ENCODE assay signal across 8 cellular contexts in the genomic region with DNA sequence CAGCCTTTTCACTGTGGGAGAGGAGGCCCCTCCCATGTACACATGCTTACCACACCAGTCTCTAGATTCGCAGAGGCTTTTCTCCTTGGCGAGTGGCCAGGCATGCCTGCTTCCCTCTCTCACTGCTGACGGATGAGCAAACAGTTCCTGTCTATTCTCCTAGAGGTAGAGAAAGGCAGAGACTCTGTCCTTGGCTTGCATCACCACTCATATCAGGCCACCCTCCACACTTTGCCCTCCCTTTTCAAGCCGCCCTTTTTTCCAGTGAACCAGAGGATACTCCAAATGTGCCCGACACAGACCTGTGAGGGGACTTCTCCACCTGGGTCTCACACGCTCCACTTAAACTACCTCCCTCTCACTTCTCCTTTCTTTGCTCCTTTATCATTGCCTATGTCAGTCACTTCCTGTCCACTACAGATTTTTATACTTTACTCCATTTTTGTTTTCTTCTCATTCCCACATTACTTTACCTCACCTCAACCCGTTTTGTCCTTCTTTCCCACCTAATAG.
DNase-seq lines count a peak whose midpoint lies in the region; ATAC-seq and TF ChIP-seq lines count a peak whose summit lies in the region.

No MANE protein-coding gene starts in this region.

- no peaks in the 10 kb centered on the region for H3K79me2 ChIP-seq in H9 (ENCODE audit: insufficient read depth, low read length)

- H3K4ac ChIP-seq in H9 (ENCODE audit: low read depth, low read length) = no peak overlapping the region

- no peak overlapping the region for H2AK5ac ChIP-seq in H9 (ENCODE audit: insufficient read length, low read length)

- intact Hi-C loops in prostate gland (cut with DNase I) = loop anchor here (10.0 kb wide), 1 partner anchor 207 kb away; no protein-coding TSS in a partner anchor

- H2BK120ac ChIP-seq in H9 (ENCODE audit: low read depth, low read length, poor library complexity, severe bottlenecking) = no peak overlapping the region

- no peaks in the 10 kb centered on the region for H4K20me1 ChIP-seq in H9 (ENCODE audit: control insufficient read depth, insufficient read depth, insufficient read length)

- no peak overlapping the region for H3K9ac ChIP-seq in H9 (ENCODE audit: extremely low read depth, insufficient read length, low read length)

- TF ChIP-seq CTCF in LNCaP clone FGC (IDR thresholded peaks at IDR 0.05; ENCODE audit: control insufficient read depth, extremely low read depth, insufficient read depth) (no peak), prostate gland (IDR thresholded peaks at IDR 0.05) (peak in 1 of 4 experiments; percentile 21), H9 (conservative IDR thresholded peaks at IDR 0.05) (no peak)

- DNase-seq in DMS79 treated with DMSO at 0.1 percent for 48 hours (lab: John Stamatoyannopoulos, UW) (peak; percentile 89), LNCaP clone FGC (ENCODE audit: low read depth) (peak; percentile 72), SK-N-DZ (ENCODE audit: low spot score) (peak; percentile 44), germinal center (ENCODE audit: low spot score) (peak; percentile 25), prostate gland (ENCODE audit: low spot score) (peak; percentile 85), GF-D8 (lab: John Stamatoyannopoulos, UW) (no peak), H9 (no peak)

- H3K23ac ChIP-seq in H9 (ENCODE audit: insufficient read length, low read depth, low read length) = no peak overlapping the region

- H3T11ph ChIP-seq in H9 (ENCODE audit: low read length) = no peak overlapping the region

- H3K4me3 Mint-ChIP-seq in H9 = no peak overlapping the region

- H3K27ac Mint-ChIP-seq in H9 = peak overlapping the region in 1 of 3 experiments; percentile 4; a peak in 1 of 7 replicates

- no peak overlapping the region for H4K91ac ChIP-seq in H9 (ENCODE audit: insufficient read length, low read depth, low read length)

- H3K36me3 Mint-ChIP-seq in H9 (ENCODE audit: insufficient read depth in 1 of 3, low read depth in 3 of 3) = no peaks in the 10 kb centered on the region

- no peak overlapping the region for H2AFZ ChIP-seq in H9 (ENCODE audit: low read length)

- peaks cover 28 to 43% of the 10 kb centered on the region in 2 experiments for H3K4me1 Mint-ChIP-seq in H9

- H3K18ac ChIP-seq in H9 (ENCODE audit: insufficient read length, low read depth, low read length) = no peak overlapping the region

- peak overlapping the region; percentile 24 to 52 for H3K27ac ChIP-seq in prostate gland
- no peak overlapping the region for H3K27ac ChIP-seq in H9 (ENCODE audit: insufficient read length, low read depth, low read length)

- no peaks in the 10 kb centered on the region for H3K27me3 Mint-ChIP-seq in H9 (ENCODE audit: low read depth)

- 43% methylated on average over 7 of the region's 7 CpGs for WGBS in prostate gland
- WGBS in H9 (ENCODE audit: extremely low coverage, insufficient read length, low lambda C conversion rate) = no CpG with 5 or more reads among the region's 7 CpGs

- no peaks in the 10 kb centered on the region for H3K27me3 ChIP-seq in prostate gland (replicated peaks; ENCODE audit: insufficient read depth)
- no peaks in the 10 kb centered on the region; the same call in 1 of the 2 replicates for H3K27me3 ChIP-seq in H9 (ENCODE audit: insufficient read depth, low read length)

- no peak overlapping the region for H2BK20ac ChIP-seq in H9 (ENCODE audit: low read depth, low read length, poor library complexity, severe bottlenecking)

- no peak for TF ChIP-seq POLR2A in prostate gland (IDR thresholded peaks at IDR 0.05)

- H3K36me3 ChIP-seq in prostate gland = no peaks in the 10 kb centered on the region

- no peak overlapping the region for H3K56ac ChIP-seq in H9 (ENCODE audit: insufficient read length, low read depth, low read length)

- no peaks in the 10 kb centered on the region for H3K9me3 Mint-ChIP-seq in H9

- no peak overlapping the region for H4K8ac ChIP-seq in H9 (replicated peaks; ENCODE audit: insufficient read length, low read depth, low read length)

- H3K4me3 ChIP-seq in LNCaP clone FGC (ENCODE audit: low read depth, low read length) (no peak overlapping the region), prostate gland (no peak overlapping the region)

- no peak overlapping the region for H4K5ac ChIP-seq in H9 (ENCODE audit: insufficient read length, low read depth, low read length)

- H3K79me1 ChIP-seq in H9 (ENCODE audit: insufficient read depth, low read depth, low read length, poor library complexity, severe bottlenecking) = no peaks in the 10 kb centered on the region

- H2BK12ac ChIP-seq in H9 (ENCODE audit: insufficient read length, low read depth, low read length) = no peak overlapping the region

- no peak overlapping the region for H3K4me2 ChIP-seq in H9 (ENCODE audit: insufficient read depth, insufficient read length, low read length)

- H3K9me3 ChIP-seq in prostate gland (no peaks in the 10 kb centered on the region), H9 (ENCODE audit: control insufficient read depth, low read depth, low read length) (no peaks in the 10 kb centered on the region)

- no peak overlapping the region for H3K14ac ChIP-seq in H9 (ENCODE audit: insufficient read depth, low read length)

- no peak overlapping the region for H2BK15ac ChIP-seq in H9 (ENCODE audit: low read depth, low read length)

- peak; percentile 83 for ATAC-seq in GM21619 (IDR thresholded peaks at IDR 0.05; ENCODE audit: unreplicated experiment)

- no peaks in the 10 kb centered on the region for H3K23me2 ChIP-seq in H9 (ENCODE audit: insufficient read length, low read depth, low read length, poor library complexity, severe bottlenecking)

- H3K4me1 ChIP-seq in prostate gland (replicated peaks) (peaks cover 15% of the 10 kb centered on the region), H9 (ENCODE audit: insufficient read depth, low read length) (no peaks in the 10 kb centered on the region)

- no peak overlapping the region for H2BK5ac ChIP-seq in H9 (ENCODE audit: insufficient read length, low read length)

Comparison
In these comparisons a context has a peak if more than half of its experiments do, and no peak if none do; other contexts are left out.
1. DNase-seq: peak in DMS79 treated with DMSO at 0.1 percent for 48 hours (single experiment), LNCaP clone FGC (single experiment), SK-N-DZ (single experiment), germinal center (single experiment) and prostate gland (single experiment); none in GF-D8 (single experiment) and H9 (single experiment).